10 cellular contexts compared by ENCODE assay signal in genomic region chr12:117486840-117487659, GRCh38.
A peak's percentile ranks its signal among the peaks of the same experiment; 100 is the strongest.
DNase-seq lines count a peak whose midpoint lies in the region; ATAC-seq, FAIRE-seq and TF ChIP-seq lines count a peak whose summit lies in the region.
"Had no signal": no experiment of that assay in that cellular context is flagged by ENCODE, and none has a peak within 500 bp of the region (broad histone marks: within the 10 kb centered on the region; RNA-seq: fewer than 3 reads in every experiment).

No MANE protein-coding gene starts in this region.

- ATAC-seq in A549 = peak; percentile 92 to 94
- ATAC-seq in GM21723 (IDR thresholded peaks at IDR 0.05; ENCODE audit: unreplicated experiment) = no peak
- ATAC-seq in HG03045 (IDR thresholded peaks at IDR 0.05; ENCODE audit: unreplicated experiment) = no peak

- peak; percentile 74 for FAIRE-seq in A549 (lab: Jason Lieb, UNC)

- peak overlapping the region; percentile 83 to 88 for H3K27ac ChIP-seq in A549
- H3K27ac ChIP-seq in HEK293 (ENCODE audit: extremely low read depth, low read depth, low read length) = no peak overlapping the region
- no peak overlapping the region for H3K27ac ChIP-seq in colonic mucosa
- H3K27ac ChIP-seq: neutrophil had no signal

- H3K4me2 ChIP-seq in A549 = peak overlapping the region; percentile 60

- CTCF ChIA-PET in A549 (lab: Yijun Ruan, JAX) = interaction anchor here (1.4 to 2.1 kb wide), 3 partner anchors 101 to 120 kb away, joined by 3 to 5 read pairs (median 5); no protein-coding TSS in a partner anchor
- CTCF ChIA-PET in HEK293 (lab: Yijun Ruan, JAX) = interaction anchor here (1.5 kb wide), 1 partner anchor 119 kb away, joined by 3 read pairs; no protein-coding TSS in a partner anchor

- 10% methylated on average over 5 of the region's 5 CpGs for WGBS in A549 (ENCODE audit: missing lambda C conversion rate)

- no peak for TF ChIP-seq POLR2A in A549 (IDR thresholded peaks at IDR 0.05; ENCODE audit: low read length)

- POLR2A ChIA-PET in A549 (lab: Yijun Ruan, JAX) = no interaction called here
- POLR2A ChIA-PET in HEK293 (lab: Yijun Ruan, JAX) = no interaction called here

- H3K36me3 ChIP-seq in HEK293 (ENCODE audit: control insufficient read depth in 2 of 2, insufficient read depth in 1 of 2, low read length in 2 of 2) (no peaks in the 10 kb centered on the region), colonic mucosa (no peaks in the 10 kb centered on the region)
- H3K36me3 ChIP-seq: neutrophil had no signal

- in situ Hi-C loops in astrocyte of the spinal cord (cut with HindIII; ENCODE audit: low sequenced_read_pairs) = no loop called here

- peaks cover 4% of the 10 kb centered on the region; the same call in 1 of the 3 replicates for H3K9me3 ChIP-seq in A549
- no peaks in the 10 kb centered on the region for H3K9me3 ChIP-seq in HEK293 (ENCODE audit: control insufficient read depth, insufficient read depth, low read depth, low read length)
- no peaks in the 10 kb centered on the region for H3K9me3 ChIP-seq in colonic mucosa
- H3K9me3 ChIP-seq: neutrophil had no signal

- DNase-seq in A549 (ENCODE audit: low read depth in 1 of 2, low spot score in 1 of 2) = peak; percentile 96 to 98
- DNase-seq in astrocyte of the spinal cord (ENCODE audit: low read depth, low spot score) = peak; percentile 70
- DNase-seq in mesenteric fat pad (ENCODE audit: low spot score) = peak; percentile 83
- DNase-seq in activated CD4-positive, CD25-positive, alpha-beta regulatory T cell treated with anti-CD3 and anti-CD28 coated beads, Interleukin-2, amount 50 U/mL, for 72 hours = no peak
- DNase-seq in colonic mucosa = no peak
- DNase-seq: CD4-positive, CD25-positive, alpha-beta regulatory T cell had no signal

- H3K27me3 ChIP-seq in colonic mucosa = no peaks in the 10 kb centered on the region

- H3K4me1 ChIP-seq in A549 (peaks cover 48% of the 10 kb centered on the region), HEK293 (ENCODE audit: control insufficient read depth, insufficient read depth, low read length) (0 out of 2 replicates have a peak, but pooled peaks cover 2% of the 10 kb centered on the region), colonic mucosa (no peaks in the 10 kb centered on the region)

- peak; percentile 40 to 68 for TF ChIP-seq RAD21 in A549 (conservative IDR thresholded peaks at IDR 0.05 in 1 of 2, IDR thresholded peaks at IDR 0.05 in 1 of 2)

- TF ChIP-seq CTCF in A549 (IDR thresholded peaks at IDR 0.05) = no peak
- TF ChIP-seq CTCF in HEK293 (tag by site-specific recombination; IDR thresholded peaks at IDR 0.05) = no peak
- no peak for TF ChIP-seq CTCF in astrocyte of the spinal cord (IDR thresholded peaks at IDR 0.05; ENCODE audit: low read depth, low read length)
- TF ChIP-seq CTCF in colonic mucosa (IDR thresholded peaks at IDR 0.05) = no peak

- H3K4me3 ChIP-seq in A549 = no peak overlapping the region
- no peak overlapping the region for H3K4me3 ChIP-seq in HEK293 (ENCODE audit: low read depth, low read length)
- no peak overlapping the region for H3K4me3 ChIP-seq in astrocyte of the spinal cord (ENCODE audit: low read depth, low read length)
- H3K4me3 ChIP-seq in colonic mucosa = no peak overlapping the region

- intact Hi-C loops in colonic mucosa (cut with DNase I) = no loop called here

- H3K9ac ChIP-seq in colonic mucosa (ENCODE audit: low read depth in 2 of 2, low read length in 2 of 2) = no peak overlapping the region

- peak; percentile 92 to 95 for TF ChIP-seq EP300 in A549 (IDR thresholded peaks at IDR 0.05)

TF ChIP-seq in A549, 52 proteins besides CTCF, POLR2A, EP300 and RAD21 (continues in another document):
- no peak for TF ChIP-seq CBX2 (IDR thresholded peaks at IDR 0.05; ENCODE audit: borderline replicate concordance, low read depth)
- TF ChIP-seq BHLHE40 (IDR thresholded peaks at IDR 0.05; ENCODE audit: low read depth, low read length) = no peak
- TF ChIP-seq REST (IDR thresholded peaks at IDR 0.05) = no peak
- 0 out of 2 replicates have a peak, but pooled peaks have one; percentile 38 for TF ChIP-seq E2F6 (IDR thresholded peaks at IDR 0.05; ENCODE audit: borderline replicate concordance, low read depth)
- peak; percentile 99 for TF ChIP-seq GATA3 (IDR thresholded peaks at IDR 0.05; ENCODE audit: borderline replicate concordance)
- TF ChIP-seq RNF2 (IDR thresholded peaks at IDR 0.05; ENCODE audit: borderline replicate concordance, low read depth) = no peak

TF ChIP-seq in HEK293, 187 proteins besides CTCF, POLR2A, EP300 and RAD21:
- TF ChIP-seq ZFHX2 (tag by site-specific recombination; conservative IDR thresholded peaks at IDR 0.05) (peak; percentile 97), ZNF768 (tag by site-specific recombination; IDR thresholded peaks at IDR 0.05) (peak; percentile 72; the same call in 1 of the 2 replicates), KLF9 (tag by site-specific recombination; IDR thresholded peaks at IDR 0.05; ENCODE audit: low read depth) (no peak), PATZ1 (tag by site-specific recombination; IDR thresholded peaks at IDR 0.05) (no peak), ZNF843 (tag by site-specific recombination; IDR thresholded peaks at IDR 0.05) (no peak), RBAK (tag by site-specific recombination; IDR thresholded peaks at IDR 0.05) (no peak), ZNF692 (tag by site-specific recombination; IDR thresholded peaks at IDR 0.05) (no peak), GLIS1 (tag by site-specific recombination; IDR thresholded peaks at IDR 0.05) (peak; percentile 88), GLIS2 (tag by site-specific recombination; IDR thresholded peaks at IDR 0.05) (peak; percentile 48), ZNF561 (tag by site-specific recombination; IDR thresholded peaks at IDR 0.05; ENCODE audit: borderline replicate concordance) (no peak), HIC1 (tag by site-specific recombination; IDR thresholded peaks at IDR 0.05) (no peak), EGR2 (tag by site-specific recombination; IDR thresholded peaks at IDR 0.05; ENCODE audit: low read depth) (peak; percentile 98), ZNF600 (tag by site-specific recombination; IDR thresholded peaks at IDR 0.05) (peak; percentile 55; the same call in 1 of the 2 replicates)

Comparison
In these comparisons a context has a peak if more than half of its experiments do, and no peak if none do; other contexts are left out.
1. ATAC-seq: peak in A549 (2 of 2); none in GM21723 (single experiment) and HG03045 (single experiment).
2. DNase-seq: peak in A549 (2 of 2), astrocyte of the spinal cord (single experiment) and mesenteric fat pad (single experiment); none in activated CD4-positive, CD25-positive, alpha-beta regulatory T cell treated with anti-CD3 and anti-CD28 coated beads, Interleukin-2, amount 50 U/mL, for 72 hours (single experiment) and colonic mucosa (single experiment).
3. H3K27ac ChIP-seq: peak in A549 (2 of 2); none in HEK293 (single experiment) and colonic mucosa (single experiment).
4. Of the 5 proteins assayed by ChIP-seq in both HEK293 and A549: peak only in HEK293: none; only in A549: PBX3; in both: none; in neither: 4.